Comparison of ENCODE assay signal across 20 cellular contexts in the genomic region with DNA sequence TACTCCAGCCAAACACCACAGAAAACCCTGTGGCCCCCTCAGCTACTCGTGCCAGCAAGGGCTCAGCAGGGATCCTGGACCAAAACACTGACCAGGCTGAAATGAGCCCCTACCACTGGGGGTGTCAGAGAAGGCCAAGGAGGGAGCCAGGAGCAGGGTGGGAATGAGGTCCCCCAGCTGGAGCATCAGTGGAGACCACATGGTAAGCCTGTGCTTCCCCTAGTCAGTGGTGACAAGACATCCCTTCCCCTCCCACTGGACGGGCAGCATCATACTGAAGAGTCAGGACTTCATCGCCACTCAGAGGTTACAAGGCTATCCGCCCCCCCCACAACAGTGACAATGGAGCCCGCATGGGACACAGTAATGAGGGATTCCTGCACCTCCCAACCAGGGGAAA.
A peak's percentile ranks its signal among the peaks of the same experiment; 100 is the strongest.
DNase-seq lines count a peak whose midpoint lies in the region; ATAC-seq and TF ChIP-seq lines count a peak whose summit lies in the region.
"Had no signal": no experiment of that assay in that cellular context is flagged by ENCODE, and none has a peak within 500 bp of the region (broad histone marks: within the 10 kb centered on the region; RNA-seq: fewer than 3 reads in every experiment).

No MANE protein-coding gene starts in this region.

- H3K27me3 ChIP-seq in heart left ventricle (no peaks in the 10 kb centered on the region), hepatocyte (no peaks in the 10 kb centered on the region), gastrocnemius medialis (no peaks in the 10 kb centered on the region), uterus (no peaks in the 10 kb centered on the region)
- H3K27me3 ChIP-seq: BE2C, Peyer's patch had no signal

- no peaks in the 10 kb centered on the region for H3K9me2 ChIP-seq in hepatocyte (replicated peaks; ENCODE audit: insufficient read depth)

- H3K9me3 ChIP-seq in heart left ventricle (peaks cover 0 to 3% (median 0%) of the 10 kb centered on the region in 12 donors), hepatocyte (ENCODE audit: low read depth) (no peaks in the 10 kb centered on the region), gastrocnemius medialis (no peaks in the 10 kb centered on the region), uterus (no peaks in the 10 kb centered on the region)
- H3K9me3 ChIP-seq: BE2C, Peyer's patch had no signal

- in situ Hi-C loops in gastrocnemius medialis (cut with MboI; ENCODE audit: low sequenced_read_pairs in 4 of 4), result no loop called here

- H3K36me3 ChIP-seq in heart left ventricle, result no peaks in the 10 kb centered on the region
- H3K36me3 ChIP-seq in hepatocyte (replicated peaks; ENCODE audit: insufficient read depth, low read depth), result no peaks in the 10 kb centered on the region
- H3K36me3 ChIP-seq in gastrocnemius medialis, result no peaks in the 10 kb centered on the region
- no peaks in the 10 kb centered on the region for H3K36me3 ChIP-seq in uterus
- H3K36me3 ChIP-seq: BE2C, Peyer's patch had no signal

- peaks cover 19 to 55% (median 38%) of the 10 kb centered on the region in 12 donors for H3K4me1 ChIP-seq in heart left ventricle
- H3K4me1 ChIP-seq in hepatocyte (ENCODE audit: insufficient read depth), result peaks cover 21% of the 10 kb centered on the region
- H3K4me1 ChIP-seq in gastrocnemius medialis, result peaks cover 57 to 75% of the 10 kb centered on the region in 2 donors
- peaks cover 24 to 31% of the 10 kb centered on the region in 2 donors for H3K4me1 ChIP-seq in uterus
- H3K4me1 ChIP-seq: BE2C, foreskin keratinocyte had no signal

- no peak overlapping the region for H3K4me2 ChIP-seq in hepatocyte

- no peaks in the 10 kb centered on the region for H4K20me1 ChIP-seq in hepatocyte (ENCODE audit: insufficient read depth, poor library complexity, severe bottlenecking)

- TF ChIP-seq CTCF in heart left ventricle (IDR thresholded peaks at IDR 0.05) (no peak), hepatocyte (IDR thresholded peaks at IDR 0.05; ENCODE audit: poor library complexity) (no peak), gastrocnemius medialis (IDR thresholded peaks at IDR 0.05 in 4 of 5, conservative IDR thresholded peaks at IDR 0.05 in 1 of 5) (no peak), uterus (IDR thresholded peaks at IDR 0.05) (no peak)

- no peaks in the 10 kb centered on the region for H3K79me2 ChIP-seq in hepatocyte

- ATAC-seq in heart left ventricle, result no peak
- ATAC-seq in Right ventricle myocardium superior (ENCODE audit: poor library complexity), result no peak
- ATAC-seq in gastrocnemius medialis, result no peak
- ATAC-seq in HG02610 (IDR thresholded peaks at IDR 0.05; ENCODE audit: unreplicated experiment), result no peak
- ATAC-seq: foreskin keratinocyte; natural killer cell treated with Interleukin-12 subunit alpha and Interleukin-12 subunit beta and Interleukin-15 and Interleukin-18, amount 100 ng/mL, for 72 hours; SK-N-SH treated with all-trans-retinoic acid at 6 μM for 48 hours had no signal

- H2AFZ ChIP-seq in hepatocyte, result no peak overlapping the region

- peak in 3 of 5 donors; percentile 19 to 23 (median 20) for DNase-seq in heart left ventricle
- no peak for DNase-seq in Right ventricle myocardium superior
- no peak for DNase-seq in hepatocyte (ENCODE audit: low spot score)
- peak in 1 of 2 donors; percentile 45 for DNase-seq in gastrocnemius medialis
- peak in 1 of 2 donors; percentile 38 for DNase-seq in uterus
- no peak for DNase-seq in NCI-H2107 treated with DMSO at 0.1 percent for 48 hours (lab: John Stamatoyannopoulos, UW; ENCODE audit: unreplicated experiment)
- no peak for DNase-seq in DMS79 (lab: John Stamatoyannopoulos, UW)
- DNase-seq: activated CD4-positive, alpha-beta T cell treated with anti-CD3 and anti-CD28 coated beads for 1 hour; activated effector memory CD4-positive, alpha-beta T cell treated with Interleukin-2 at 50 U/mL for 16 hours; amniotic stem cell; BE2C; cortex of kidney; foreskin keratinocyte; H9; NCI-H1694 treated with DMSO at 0.1 percent for 48 hours; stimulated activated CD4-positive, alpha-beta T cell treated with anti-CD3 and anti-CD28 coated beads, Interleukin-15, amount 100 ng/mL, for 24 hours had no signal

- TF ChIP-seq POLR2A in heart left ventricle (IDR thresholded peaks at IDR 0.05), result no peak
- no peak for TF ChIP-seq POLR2A in gastrocnemius medialis (IDR thresholded peaks at IDR 0.05)
- no peak for TF ChIP-seq POLR2A in uterus (IDR thresholded peaks at IDR 0.05)

- intact Hi-C loops in heart left ventricle (cut with DNase I), result loop anchor here in 4 of 10 donors (2.0 to 10.0 kb wide), 4 partner anchors 54 to 66 kb away; no protein-coding TSS in a partner anchor
- intact Hi-C loops in Right ventricle myocardium superior (cut with DNase I), result no loop called here
- intact Hi-C loops in gastrocnemius medialis (cut with DNase I; ENCODE audit: low total_unique reads), result loop anchor here (2.0 to 5.0 kb wide), 3 partner anchors 14 to 184 kb away; partner anchors contain the start of gene FAM53B
- intact Hi-C loops in uterus (cut with DNase I; ENCODE audit: low total_unique reads), result no loop called here

- H3K4me3 ChIP-seq in heart left ventricle, result no peak overlapping the region
- no peak overlapping the region for H3K4me3 ChIP-seq in hepatocyte
- peak overlapping the region in 1 of 4 donors; percentile 18 for H3K4me3 ChIP-seq in gastrocnemius medialis
- H3K4me3 ChIP-seq in uterus, result no peak overlapping the region
- H3K4me3 ChIP-seq: Peyer's patch had no signal

- H3K27ac ChIP-seq in heart left ventricle (peak overlapping the region in 11 of 12 donors; percentile 73 to 90 (median 85)), hepatocyte (peak overlapping the region; percentile 71), gastrocnemius medialis (peak overlapping the region; percentile 94 to 99 (median 95)), uterus (peak overlapping the region; percentile 95 to 99)
- H3K27ac ChIP-seq: foreskin keratinocyte had no signal

- WGBS in heart left ventricle, 4 donors, result 80 to 100% (median 88%) methylated on average over 5 of the region's 5 CpGs
- WGBS in hepatocyte (ENCODE audit: low lambda C conversion rate, missing lambda C conversion rate), result 91% methylated on average over 5 of the region's 5 CpGs

Comparison
In these comparisons a context has a peak if more than half of its experiments do, and no peak if none do; other contexts are left out.
1. DNase-seq: peak in heart left ventricle (3 of 5); none in Right ventricle myocardium superior (single experiment), hepatocyte (single experiment), NCI-H2107 treated with DMSO at 0.1 percent for 48 hours (single experiment) and DMS79 (single experiment).
2. Peak in every context shown above with its lines, with median percentiles within 50 percentile points of each other: H3K27ac ChIP-seq.